ENCODE assay signal across 19 cellular contexts in the genomic region with DNA sequence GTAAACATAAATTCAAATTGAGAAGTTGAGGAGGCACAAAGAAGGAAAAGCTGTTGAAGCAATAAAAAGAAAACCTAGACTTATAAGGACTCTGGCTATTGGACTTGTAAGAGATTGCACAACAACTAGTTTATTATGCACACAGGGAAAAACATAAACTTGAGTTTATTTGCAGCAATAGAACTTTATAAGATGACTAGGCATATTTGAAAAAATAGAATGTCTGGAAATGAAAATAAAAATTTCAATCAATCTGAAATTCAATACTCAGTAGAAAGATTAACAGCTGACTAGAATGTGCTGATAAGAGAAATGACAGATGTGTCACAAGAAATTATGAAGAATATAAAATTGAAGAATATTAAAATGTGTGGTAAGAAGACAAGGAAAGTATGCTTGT.
DNase-seq lines count a peak whose midpoint lies in the region; ATAC-seq, FAIRE-seq and TF ChIP-seq lines count a peak whose summit lies in the region.
"Had no signal": no experiment of that assay in that cellular context is flagged by ENCODE, and none has a peak within 500 bp of the region (broad histone marks: within the 10 kb centered on the region; RNA-seq: fewer than 3 reads in every experiment).

No MANE protein-coding gene starts in this region.

- H3K4me1 ChIP-seq in HepG2 (ENCODE audit: insufficient read depth, low read length) (no peaks in the 10 kb centered on the region), right lobe of liver (no peaks in the 10 kb centered on the region), IMR-90 (ENCODE audit: control insufficient read depth, insufficient read depth, low read length) (no peaks in the 10 kb centered on the region), adipocyte (ENCODE audit: control insufficient read depth, insufficient read depth, low read length) (peaks cover under 1% of the 10 kb centered on the region)

- H4K5ac ChIP-seq in IMR-90 (ENCODE audit: low read depth, low read length): no peak overlapping the region

- H2AK5ac ChIP-seq in IMR-90 (ENCODE audit: low read depth, low read length): no peak overlapping the region

- no peak overlapping the region for H3K4me2 ChIP-seq in HepG2 (ENCODE audit: low read depth, low read length)
- H3K4me2 ChIP-seq in IMR-90 (ENCODE audit: low read depth, low read length): no peak overlapping the region

- no peak overlapping the region for H3K56ac ChIP-seq in IMR-90 (ENCODE audit: extremely low read depth, insufficient read depth, low read length)

- TF ChIP-seq RAD21 in HepG2 (CRISPR knock-in tag; IDR thresholded peaks at IDR 0.05) (no peak), IMR-90 (IDR thresholded peaks at IDR 0.05; ENCODE audit: low read length) (no peak)

- in situ Hi-C loops in HepG2 (cut with HindIII; ENCODE audit: extremely low pct_ligation_motif_present, low pct_unique_long_range_greater_than_20kb) (no loop called here), IMR-90 (cut with MboI; ENCODE audit: low sequenced_read_pairs) (no loop called here)

- intact Hi-C loops in HepG2 (cut with micrococcal nuclease; ENCODE audit: unreplicated experiment): no loop called here
- intact Hi-C loops in right lobe of liver (cut with DNase I): no loop called here
- intact Hi-C loops in IMR-90 (cut with micrococcal nuclease): no loop called here
- intact Hi-C loops in sciatic nerve (cut with DNase I): no loop called here

- no peak overlapping the region for H3K9ac ChIP-seq in HepG2 (ENCODE audit: insufficient read depth, low read depth, low read length)
- H3K9ac ChIP-seq in IMR-90 (ENCODE audit: low read depth, low read length): no peak overlapping the region
- no peak overlapping the region for H3K9ac ChIP-seq in adipocyte (ENCODE audit: low read length)
- H3K9ac ChIP-seq: GM23248 had no signal

- H3K23ac ChIP-seq in IMR-90 (ENCODE audit: low read depth, low read length): no peak overlapping the region

- TF ChIP-seq POLR2A in HepG2 (IDR thresholded peaks at IDR 0.05; ENCODE audit: insufficient read depth in 1 of 2, low read depth in 2 of 2, low read length in 2 of 2) (no peak), right lobe of liver (IDR thresholded peaks at IDR 0.05) (no peak), IMR-90 (IDR thresholded peaks at IDR 0.05; ENCODE audit: low read depth, low read length) (no peak)

- dilution Hi-C loops in IMR-90 (cut with HindIII; ENCODE audit: low sequenced_read_pairs, unreplicated experiment): no loop called here

- H3K4ac ChIP-seq in IMR-90 (ENCODE audit: low read depth, low read length): no peak overlapping the region

- no peak overlapping the region for H2AFZ ChIP-seq in HepG2 (ENCODE audit: low read length)
- H2AFZ ChIP-seq in IMR-90 (replicated peaks; ENCODE audit: low read length, poor library complexity): no peak overlapping the region
- H2AFZ ChIP-seq: GM23248 had no signal

- H2BK5ac ChIP-seq in IMR-90 (ENCODE audit: low read depth, low read length, poor library complexity, severe bottlenecking): no peak overlapping the region

- no peak overlapping the region for H2BK15ac ChIP-seq in IMR-90 (ENCODE audit: low read depth, low read length)

- no peaks in the 10 kb centered on the region for H3K79me1 ChIP-seq in IMR-90 (ENCODE audit: low read depth in 1 of 2, low read length in 2 of 2)

- H3K18ac ChIP-seq in IMR-90 (ENCODE audit: low read depth, low read length): no peak overlapping the region

- H3K36me3 ChIP-seq in HepG2 (replicated peaks in 1 of 2; ENCODE audit: control insufficient read depth in 1 of 2, insufficient read depth in 2 of 2, low read length in 2 of 2) (no peaks in the 10 kb centered on the region), right lobe of liver (no peaks in the 10 kb centered on the region), IMR-90 (ENCODE audit: control insufficient read depth, insufficient read depth, low read length) (no peaks in the 10 kb centered on the region), adipocyte (ENCODE audit: control insufficient read depth, insufficient read depth, low read length, severe bottlenecking) (no peaks in the 10 kb centered on the region)

- CTCF ChIA-PET in HepG2 (lab: Yijun Ruan, JAX; ENCODE audit: low intra/inter-chr PET ratio, low total read pairs) (no interaction called here), IMR-90 (lab: Yijun Ruan, JAX) (no interaction called here)

- DNase-seq in HepG2 (ENCODE audit: low spot score) (no peak), right lobe of liver (no peak), IMR-90 (no peak), adipocyte (ENCODE audit: low read depth) (peak; percentile 42), COLO829 (ENCODE audit: low spot score) (no peak), sciatic nerve (ENCODE audit: low spot score) (no peak)
- DNase-seq: 8988T; CD4-positive, CD25-positive, alpha-beta regulatory T cell; CD8-positive, alpha-beta T cell; DMS53; DMS79 treated with DMSO at 0.1 percent for 48 hours; GF-D8; GM23248; H9 had no signal

- H4K8ac ChIP-seq in IMR-90 (ENCODE audit: low read depth in 2 of 2, low read length in 2 of 2): no peak overlapping the region

- no peaks in the 10 kb centered on the region for H4K20me1 ChIP-seq in HepG2 (ENCODE audit: insufficient read depth, low read length)
- H4K20me1 ChIP-seq in IMR-90 (ENCODE audit: insufficient read depth, low read length): no peaks in the 10 kb centered on the region

- no TSS peak for BruUV-seq in HepG2 (replicated peaks; lab: Mats Ljungman, UMichigan)
- BruUV-seq in IMR-90 (replicated peaks; lab: Mats Ljungman, UMichigan): no TSS peak

- FAIRE-seq in HepG2 (lab: Jason Lieb, UNC): no peak
- FAIRE-seq: GM12891, GM18507 had no signal

- H3K4me3 ChIP-seq in HepG2 (replicated peaks in 1 of 3; ENCODE audit: insufficient read depth in 1 of 3, low read depth in 2 of 3, low read length in 3 of 3) (no peak overlapping the region), right lobe of liver (no peak overlapping the region), IMR-90 (ENCODE audit: insufficient read depth, low read depth, low read length) (no peak overlapping the region), adipocyte (ENCODE audit: low read length) (no peak overlapping the region)
- H3K4me3 ChIP-seq: GM23248 had no signal

- no peak overlapping the region for H2AK9ac ChIP-seq in IMR-90 (replicated peaks; ENCODE audit: low read depth, low read length, poor library complexity)

- ATAC-seq in HepG2 (no peak), right lobe of liver (no peak), IMR-90 (ENCODE audit: low read depth) (no peak), HG02981 (IDR thresholded peaks at IDR 0.05; ENCODE audit: unreplicated experiment) (no peak), sciatic nerve (no peak)
- ATAC-seq: CD8-positive, alpha-beta T cell; HCT116 had no signal

- POLR2A ChIA-PET in HepG2 (lab: Yijun Ruan, JAX): no interaction called here
- POLR2A ChIA-PET in IMR-90 (lab: Charles Lee; ENCODE audit: unreplicated experiment): no interaction called here

- no peak overlapping the region for H3K14ac ChIP-seq in IMR-90 (replicated peaks; ENCODE audit: low read depth, low read length)

- TF ChIP-seq EP300 in HepG2 (IDR thresholded peaks at IDR 0.05; ENCODE audit: low read depth in 2 of 2, low read length in 2 of 2) (no peak), HepG2 (CRISPR knock-in tag; IDR thresholded peaks at IDR 0.05; ENCODE audit: borderline replicate concordance) (no peak)

- no peaks in the 10 kb centered on the region for H3K79me2 ChIP-seq in HepG2 (ENCODE audit: insufficient read depth, low read length)

- H3K27ac ChIP-seq in HepG2 (ENCODE audit: extremely low read length, insufficient read depth, low read length) (no peak overlapping the region), right lobe of liver (no peak overlapping the region), IMR-90 (ENCODE audit: insufficient read depth, low read length) (no peak overlapping the region)
- H3K27ac ChIP-seq: C4-2B, GM23248 had no signal

- TF ChIP-seq CTCF in HepG2 (CRISPR knock-in tag; IDR thresholded peaks at IDR 0.05) (no peak), right lobe of liver (IDR thresholded peaks at IDR 0.05) (no peak), IMR-90 (conservative IDR thresholded peaks at IDR 0.05; ENCODE audit: low read depth, low read length) (no peak)

- H4K91ac ChIP-seq in IMR-90 (ENCODE audit: insufficient read depth, low read depth, low read length): no peak overlapping the region

- no peak overlapping the region for H2BK20ac ChIP-seq in IMR-90 (ENCODE audit: low read depth, low read length)

- H3K9me3 ChIP-seq in HepG2 (ENCODE audit: low read length): peaks cover 88% of the 10 kb centered on the region
- H3K9me3 ChIP-seq in right lobe of liver: no peaks in the 10 kb centered on the region
- 0 out of 2 replicates have a peak, but pooled peaks cover 2% of the 10 kb centered on the region for H3K9me3 ChIP-seq in IMR-90 (ENCODE audit: control insufficient read depth, insufficient read depth, low read length)
- no peaks in the 10 kb centered on the region for H3K9me3 ChIP-seq in adipocyte (ENCODE audit: control insufficient read depth, low read length)

- H3K27me3 ChIP-seq in HepG2 (ENCODE audit: control insufficient read depth in 1 of 2, insufficient read depth in 2 of 2, low read length in 2 of 2): no peaks in the 10 kb centered on the region
- H3K27me3 ChIP-seq in right lobe of liver: no peaks in the 10 kb centered on the region
- H3K27me3 ChIP-seq in IMR-90 (ENCODE audit: control insufficient read depth, insufficient read depth, low read length): no peaks in the 10 kb centered on the region
- H3K27me3 ChIP-seq in adipocyte (replicated peaks; ENCODE audit: control insufficient read depth, insufficient read depth, low read length): no peaks in the 10 kb centered on the region

- H2BK120ac ChIP-seq in IMR-90 (ENCODE audit: low read depth, low read length): no peak overlapping the region

- H3K9me1 ChIP-seq in IMR-90 (ENCODE audit: insufficient read depth, low read length): no peaks in the 10 kb centered on the region

TF ChIP-seq in HepG2, 621 proteins besides CTCF, POLR2A, EP300 and RAD21 (continues in another document):
- no peak for TF ChIP-seq ZNF550 (CRISPR knock-in tag; IDR thresholded peaks at IDR 0.05; ENCODE audit: borderline replicate concordance)
- TF ChIP-seq ZNF839 (CRISPR knock-in tag; IDR thresholded peaks at IDR 0.05; ENCODE audit: borderline replicate concordance): no peak
- no peak for TF ChIP-seq ZNF143 (CRISPR knock-in tag; IDR thresholded peaks at IDR 0.05)
- 0 out of 2 replicates have a peak, but pooled peaks have one; percentile 29 for TF ChIP-seq MAFF (IDR thresholded peaks at IDR 0.05; ENCODE audit: low read depth, low read length)

TF ChIP-seq in IMR-90, 13 proteins besides CTCF, POLR2A, EP300 and RAD21 (continues in another document):
- TF ChIP-seq SMC3 (IDR thresholded peaks at IDR 0.05; ENCODE audit: low read depth, low read length): no peak
- TF ChIP-seq NFE2L2 (IDR thresholded peaks at IDR 0.05; ENCODE audit: low read depth, low read length): peak; percentile 41; the same call in 1 of the 2 replicates
- TF ChIP-seq RFX5 (IDR thresholded peaks at IDR 0.05; ENCODE audit: low read depth, low read length): no peak
- peak; percentile 10; the same call in 1 of the 2 replicates for TF ChIP-seq MAFK (IDR thresholded peaks at IDR 0.05; ENCODE audit: low read depth, low read length)
